Comparison of ENCODE assay signal across 10 cellular contexts in genomic region chr11:130103296-130103814, GRCh38. TPM values are rescaled to one million over a fixed set of nuclear protein-coding genes. Genes with fewer than 3 reads are reported as not detected.
DNase-seq lines count a peak whose midpoint lies in the region; TF ChIP-seq lines count a peak whose summit lies in the region.
"Had no signal": no experiment of that assay in that cellular context is flagged by ENCODE, and none has a peak within 500 bp of the region (broad histone marks: within the 10 kb centered on the region; RNA-seq: fewer than 3 reads in every experiment).

No MANE protein-coding gene starts in this region.

- intact Hi-C loops in sigmoid colon (cut with DNase I) (no loop called here), CD14-positive monocyte (cut with micrococcal nuclease) (no loop called here)

- DNase-seq in HFFc6 (peak; percentile 99), T1000 (lab: John Stamatoyannopoulos, UW) (peak; percentile 56), foreskin fibroblast (peak; percentile 97 to 98), sigmoid colon (no peak), SIG-M5 (lab: John Stamatoyannopoulos, UW) (no peak), CD14-positive monocyte (ENCODE audit: low spot score) (no peak)
- no peak for DNase-seq in activated CD8-positive, alpha-beta memory T cell treated with anti-CD3 and anti-CD28 coated beads, Interleukin-2, amount 50 U/mL, for 4 hours
- DNase-seq in activated CD4-positive, CD25-positive, alpha-beta regulatory T cell treated with anti-CD3 and anti-CD28 coated beads, Interleukin-2, amount 50 U/mL, for 72 hours = no peak

- WGBS in sigmoid colon, 2 donors = 76 to 79% methylated on average over 5 of the region's 5 CpGs

- peak overlapping the region; percentile 49; the same call in 1 of the 2 replicates for H3K27ac Mint-ChIP-seq in HFFc6
- peak overlapping the region in 3 of 7 donors; percentile 25 to 63 (median 56) for H3K27ac Mint-ChIP-seq in CD14-positive monocyte
- H3K27ac Mint-ChIP-seq: activated naive CD4-positive, alpha-beta T cell treated with anti-CD3 and anti-CD28 coated beads, Interleukin-2, amount 50 U/mL, for 24 hours; memory B cell had no signal

- TF ChIP-seq EP300 in sigmoid colon (IDR thresholded peaks at IDR 0.05) = no peak

- H3K9me3 ChIP-seq in sigmoid colon = no peaks in the 10 kb centered on the region

- H3K36me3 Mint-ChIP-seq in HFFc6 (ENCODE audit: low read depth) = peaks cover 45% of the 10 kb centered on the region
- peaks cover 12 to 19% of the 10 kb centered on the region in 2 donors for H3K36me3 Mint-ChIP-seq in CD14-positive monocyte

- peaks cover 10% of the 10 kb centered on the region; the same call in 1 of the 2 replicates for H3K9me3 Mint-ChIP-seq in HFFc6
- H3K9me3 Mint-ChIP-seq in CD14-positive monocyte = no peaks in the 10 kb centered on the region
- H3K9me3 Mint-ChIP-seq: activated naive CD4-positive, alpha-beta T cell treated with anti-CD3 and anti-CD28 coated beads, Interleukin-2, amount 50 U/mL, for 24 hours; memory B cell had no signal

- H3K4me3 Mint-ChIP-seq in HFFc6 (peak overlapping the region; percentile 57), CD14-positive monocyte (no peak overlapping the region)
- H3K4me3 Mint-ChIP-seq: activated naive CD4-positive, alpha-beta T cell treated with anti-CD3 and anti-CD28 coated beads, Interleukin-2, amount 50 U/mL, for 24 hours; memory B cell had no signal

- TF ChIP-seq CTCF in HFFc6 (IDR thresholded peaks at IDR 0.05) (no peak), foreskin fibroblast (IDR thresholded peaks at IDR 0.05; ENCODE audit: low read depth, low read length) (no peak), sigmoid colon (IDR thresholded peaks at IDR 0.05) (no peak), CD14-positive monocyte (IDR thresholded peaks at IDR 0.05) (no peak)

- H3K4me3 ChIP-seq in foreskin fibroblast (ENCODE audit: low read depth in 1 of 2, low read length in 2 of 2) (no peak overlapping the region), sigmoid colon (no peak overlapping the region)

- H3K36me3 ChIP-seq in sigmoid colon = no peaks in the 10 kb centered on the region

- H3K27me3 Mint-ChIP-seq in HFFc6 (ENCODE audit: insufficient read depth) (peaks cover 19% of the 10 kb centered on the region), CD14-positive monocyte (ENCODE audit: low read depth in 3 of 3) (no peaks in the 10 kb centered on the region)
- H3K27me3 Mint-ChIP-seq: activated naive CD4-positive, alpha-beta T cell treated with anti-CD3 and anti-CD28 coated beads, Interleukin-2, amount 50 U/mL, for 24 hours; memory B cell had no signal

- no peaks in the 10 kb centered on the region for H3K27me3 ChIP-seq in sigmoid colon

- TF ChIP-seq POLR2A in sigmoid colon (IDR thresholded peaks at IDR 0.05) = no peak

- H3K4me1 Mint-ChIP-seq in HFFc6 (ENCODE audit: low read depth) (peaks cover 39% of the 10 kb centered on the region), CD14-positive monocyte (peaks cover 71% of the 10 kb centered on the region)

- peaks cover 0 to 56% (median 41%) of the 10 kb centered on the region in 4 donors for H3K4me1 ChIP-seq in sigmoid colon

- H3K27ac ChIP-seq in sigmoid colon = peak overlapping the region in 3 of 4 donors; percentile 11 to 39 (median 19)

RNA-seq across cellular contexts. Expression of gene APLP2, which starts 33.7 kb away (rescaled TPM):
- total RNA-seq in HFFc6 (2021; fragmentation: NEBNext Ultra II Directional; extraction: Animal tissue kit (Norgen Biotek cat#: 25700)) = 100 to 1,000 TPM; 333 to 490 (median 458) TPM
- 100 to 1,000 TPM; 247 to 276 (median 256) TPM for total RNA-seq in sigmoid colon
- polyA plus RNA-seq in sigmoid colon = 100 to 1,000 TPM in 2 of 3 donors, 10 to 100 TPM in 1; 39.0 to 193 (median 106) TPM
- polyA plus RNA-seq in CD14-positive monocyte = 100 to 1,000 TPM; 486 to 591 TPM

RNA-seq across cellular contexts. Expression of gene ST14, which starts 56.2 kb away (rescaled TPM):
- total RNA-seq in HFFc6 (2021; fragmentation: NEBNext Ultra II Directional; extraction: Animal tissue kit (Norgen Biotek cat#: 25700)) = not detected
- 1 to 10 TPM; 1.8 to 5.1 (median 3.2) TPM for total RNA-seq in sigmoid colon
- polyA plus RNA-seq in sigmoid colon = 100 to 1,000 TPM in 2 of 3 donors, 10 to 100 TPM in 1; 51.7 to 324 (median 109) TPM
- polyA plus RNA-seq in CD14-positive monocyte = 10 to 100 TPM; 13.3 to 23.6 TPM

Comparison
In these comparisons a context has a peak if more than half of its experiments do, and no peak if none do; other contexts are left out.
1. DNase-seq: peak in HFFc6 (single experiment), T1000 (single experiment) and foreskin fibroblast (2 of 2); none in sigmoid colon (single experiment), activated CD8-positive, alpha-beta memory T cell treated with anti-CD3 and anti-CD28 coated beads, Interleukin-2, amount 50 U/mL, for 4 hours (single experiment), activated CD4-positive, CD25-positive, alpha-beta regulatory T cell treated with anti-CD3 and anti-CD28 coated beads, Interleukin-2, amount 50 U/mL, for 72 hours (single experiment), SIG-M5 (single experiment) and CD14-positive monocyte (single experiment).